In genomic region chr9:137021979-137022619, GRCh38 we compare ENCODE assay signal across 7 cellular contexts. TPM values are rescaled to one million over a fixed set of nuclear protein-coding genes. Genes with fewer than 3 reads are reported as not detected.
DNase-seq lines count a peak whose midpoint lies in the region; ATAC-seq and TF ChIP-seq lines count a peak whose summit lies in the region.
"Had no signal": no experiment of that assay in that cellular context is flagged by ENCODE, and none has a peak within 500 bp of the region (broad histone marks: within the 10 kb centered on the region; RNA-seq: fewer than 3 reads in every experiment).

No MANE protein-coding gene starts in this region.

- H3K27ac ChIP-seq in prostate gland, result no peak overlapping the region
- H3K27ac ChIP-seq: KMS-11 had no signal

- H3K4me3 ChIP-seq in NT2/D1 (ENCODE audit: insufficient read length, low read depth), result no peak overlapping the region
- H3K4me3 ChIP-seq in mucosa of descending colon, result no peak overlapping the region
- no peak overlapping the region for H3K4me3 ChIP-seq in prostate gland

- H3K27me3 ChIP-seq in NT2/D1 (ENCODE audit: insufficient read depth, insufficient read length) (peaks cover 14% of the 10 kb centered on the region), prostate gland (replicated peaks; ENCODE audit: insufficient read depth) (no peaks in the 10 kb centered on the region)

- no peak overlapping the region for H3K27ac Mint-ChIP-seq in activated naive CD4-positive, alpha-beta T cell treated with anti-CD3 and anti-CD28 coated beads, Interleukin-2, amount 50 U/mL, for 72 hours

- no peaks in the 10 kb centered on the region for H3K36me3 Mint-ChIP-seq in activated naive CD4-positive, alpha-beta T cell treated with anti-CD3 and anti-CD28 coated beads, Interleukin-2, amount 50 U/mL, for 72 hours

- no peak for TF ChIP-seq POLR2A in prostate gland (IDR thresholded peaks at IDR 0.05)

- H3K9me3 ChIP-seq in NT2/D1 (ENCODE audit: insufficient read depth, low read length) (no peaks in the 10 kb centered on the region), mucosa of descending colon (no peaks in the 10 kb centered on the region), prostate gland (no peaks in the 10 kb centered on the region)

- H3K4me1 ChIP-seq in NT2/D1 (ENCODE audit: insufficient read depth, insufficient read length), result peaks cover 33% of the 10 kb centered on the region
- H3K4me1 ChIP-seq in mucosa of descending colon (ENCODE audit: low read depth), result peaks cover 31% of the 10 kb centered on the region
- peaks cover 17% of the 10 kb centered on the region for H3K4me1 ChIP-seq in prostate gland (replicated peaks)

- ATAC-seq in activated naive CD4-positive, alpha-beta T cell treated with anti-CD3 and anti-CD28 coated beads, Interleukin-2, amount 50 U/mL, for 72 hours, result peak; percentile 52 to 93
- ATAC-seq in mucosa of descending colon (peak; percentile 93), HG02852 (IDR thresholded peaks at IDR 0.05; ENCODE audit: unreplicated experiment) (no peak)

- TF ChIP-seq CTCF in mucosa of descending colon (IDR thresholded peaks at IDR 0.05) (no peak), prostate gland (IDR thresholded peaks at IDR 0.05) (no peak)

- DNase-seq in EL, result peak; percentile 78
- peak; percentile 84 for DNase-seq in NT2/D1 (ENCODE audit: low read depth, low spot score)
- peak in 1 of 2 donors; percentile 79 for DNase-seq in activated naive CD4-positive, alpha-beta T cell treated with anti-CD3 and anti-CD28 coated beads, Interleukin-2, amount 50 U/mL, for 72 hours (ENCODE audit: low spot score in 2 of 2)
- DNase-seq in mucosa of descending colon, result peak; percentile 97 to 98 (median 98)
- DNase-seq in prostate gland (ENCODE audit: low spot score), result no peak

- no peaks in the 10 kb centered on the region for H3K36me3 ChIP-seq in NT2/D1 (ENCODE audit: insufficient read depth, insufficient read length, low read length)
- no peaks in the 10 kb centered on the region for H3K36me3 ChIP-seq in mucosa of descending colon (ENCODE audit: low read depth)
- no peaks in the 10 kb centered on the region for H3K36me3 ChIP-seq in prostate gland

- intact Hi-C loops in mucosa of descending colon (cut with DNase I, micrococcal nuclease) (no loop called here), prostate gland (cut with DNase I) (no loop called here)

- H3K9ac ChIP-seq in NT2/D1 (ENCODE audit: insufficient read length, low read depth), result no peak overlapping the region
- H3K9ac ChIP-seq: KMS-11 had no signal

- 61% methylated on average over 30 of the region's 30 CpGs for WGBS in prostate gland

- no peaks in the 10 kb centered on the region for H3K9me3 Mint-ChIP-seq in activated naive CD4-positive, alpha-beta T cell treated with anti-CD3 and anti-CD28 coated beads, Interleukin-2, amount 50 U/mL, for 72 hours

RNA-seq across cellular contexts. Expression of gene ABCA2, which starts 5.9 kb away (rescaled TPM):
- 10 to 100 TPM; 17.8 to 21.9 TPM for total RNA-seq in activated naive CD4-positive, alpha-beta T cell treated with anti-CD3 and anti-CD28 coated beads, Interleukin-2, amount 50 U/mL, for 72 hours
- total RNA-seq in mucosa of descending colon, result 10 to 100 TPM; 20.1 to 77.2 (median 48.0) TPM
- total RNA-seq in prostate gland, result 10 to 100 TPM; 27.4 to 79.1 TPM

RNA-seq across cellular contexts. Expression of gene FUT7, which starts 9.8 kb away (rescaled TPM):
- 1 to 10 TPM; 1.4 to 1.6 TPM for total RNA-seq in activated naive CD4-positive, alpha-beta T cell treated with anti-CD3 and anti-CD28 coated beads, Interleukin-2, amount 50 U/mL, for 72 hours
- total RNA-seq in mucosa of descending colon (under 1 TPM in 2 of 3 donors, not detected in 1; 0.14 to 0.27 TPM), prostate gland (under 1 TPM in 1 of 2 donors, not detected in 1; 0.57 TPM)

RNA-seq across cellular contexts. Expression of gene NPDC1, which starts 23.9 kb away (rescaled TPM):
- 10 to 100 TPM; 29.4 to 34.2 TPM for total RNA-seq in activated naive CD4-positive, alpha-beta T cell treated with anti-CD3 and anti-CD28 coated beads, Interleukin-2, amount 50 U/mL, for 72 hours
- total RNA-seq in mucosa of descending colon (100 to 1,000 TPM in 1 of 3 donors, 10 to 100 TPM in 2; 78.6 to 177 (median 83.0) TPM), prostate gland (100 to 1,000 TPM; 384 to 427 TPM)

RNA-seq across cellular contexts. Expression of gene CLIC3, which starts 25.7 kb away (rescaled TPM):
- total RNA-seq in activated naive CD4-positive, alpha-beta T cell treated with anti-CD3 and anti-CD28 coated beads, Interleukin-2, amount 50 U/mL, for 72 hours, result not detected
- total RNA-seq in mucosa of descending colon (1 to 10 TPM in 1 of 3 donors, under 1 TPM in 2; 0.82 to 1.9 (median 0.99) TPM), prostate gland (1 to 10 TPM; 4.2 to 6.7 TPM)

RNA-seq across cellular contexts. Expression of gene PAXX, which starts 29.9 kb away (rescaled TPM):
- 10 to 100 TPM; 36.7 to 64.5 TPM for total RNA-seq in activated naive CD4-positive, alpha-beta T cell treated with anti-CD3 and anti-CD28 coated beads, Interleukin-2, amount 50 U/mL, for 72 hours
- total RNA-seq in mucosa of descending colon, result 10 to 100 TPM; 32.0 to 39.9 (median 34.1) TPM
- 10 to 100 TPM; 61.6 to 71.8 TPM for total RNA-seq in prostate gland
